ENCODE assay signal across 1 cellular context in genomic region chr10:5360318-5360915, GRCh38.
TF ChIP-seq lines count a peak whose summit lies in the region.

No MANE protein-coding gene starts in this region.

TF ChIP-seq in A549, 52 proteins besides CTCF, POLR2A, EP300 and RAD21 (continued from another document):
- TF ChIP-seq RCOR1 (IDR thresholded peaks at IDR 0.05; ENCODE audit: low read depth, low read length) (no peak), SREBF2 (IDR thresholded peaks at IDR 0.05) (no peak), PBX3 (IDR thresholded peaks at IDR 0.05) (no peak), FOXS1 (CRISPR knock-in tag; IDR thresholded peaks at IDR 0.05) (no peak)
